In genomic region chr17:54992797-54993639, GRCh38 we compare ENCODE assay signal across 8 cellular contexts. TPM values are rescaled to one million over a fixed set of nuclear protein-coding genes. Genes with fewer than 3 reads are reported as not detected.
DNase-seq lines count a peak whose midpoint lies in the region; ATAC-seq, FAIRE-seq and TF ChIP-seq lines count a peak whose summit lies in the region.

No MANE protein-coding gene starts in this region.

- H3K36me3 ChIP-seq in astrocyte (ENCODE audit: insufficient read depth, low read length): peaks cover 3% of the 10 kb centered on the region
- H3K36me3 ChIP-seq in thoracic aorta: no peaks in the 10 kb centered on the region

- TF ChIP-seq CTCF in natural killer cell (IDR thresholded peaks at IDR 0.05) (peak; percentile 84), astrocyte (IDR thresholded peaks at IDR 0.05; ENCODE audit: insufficient read depth, low read depth, low read length) (peak; percentile 62), thoracic aorta (IDR thresholded peaks at IDR 0.05) (peak; percentile 48)

- H3K4me3 ChIP-seq in astrocyte (ENCODE audit: insufficient read depth, low read depth, low read length) (no peak overlapping the region), thoracic aorta (no peak overlapping the region)

- H3K36me3 Mint-ChIP-seq in natural killer cell (no peaks in the 10 kb centered on the region), astrocyte (ENCODE audit: low read depth, unreplicated experiment) (peaks cover 3% of the 10 kb centered on the region)
- no peaks in the 10 kb centered on the region for H3K36me3 Mint-ChIP-seq in natural killer cell treated with Interleukin-12 subunit alpha and Interleukin-12 subunit beta and Interleukin-15 and Interleukin-18, amount 100 ng/mL, for 72 hours

- H3K4me1 ChIP-seq in astrocyte (ENCODE audit: insufficient read depth, low read length) (no peaks in the 10 kb centered on the region), thoracic aorta (ENCODE audit: control insufficient read depth in 1 of 2, low read depth in 2 of 2) (no peaks in the 10 kb centered on the region)

- ATAC-seq in natural killer cell (peak; percentile 66 to 73 (median 67)), HG03175 (IDR thresholded peaks at IDR 0.05; ENCODE audit: unreplicated experiment) (peak; percentile 70), thoracic aorta (ENCODE audit: insufficient number of reproducible peaks, low FRiP score, low read depth) (no peak), HG03378 (IDR thresholded peaks at IDR 0.05; ENCODE audit: unreplicated experiment) (no peak)
- no peak for ATAC-seq in natural killer cell treated with Interleukin-12 subunit alpha and Interleukin-12 subunit beta and Interleukin-15 and Interleukin-18, amount 100 ng/mL, for 72 hours

- intact Hi-C loops in natural killer cell (cut with micrococcal nuclease): loop anchor here (1.0 to 2.0 kb wide), 4 partner anchors 303 to 521 kb away; no protein-coding TSS in a partner anchor

- H3K4me1 Mint-ChIP-seq in natural killer cell (no peaks in the 10 kb centered on the region), astrocyte (ENCODE audit: low read depth, unreplicated experiment) (no peaks in the 10 kb centered on the region)
- H3K4me1 Mint-ChIP-seq in natural killer cell treated with Interleukin-12 subunit alpha and Interleukin-12 subunit beta and Interleukin-15 and Interleukin-18, amount 100 ng/mL, for 72 hours (ENCODE audit: low read depth in 2 of 2): no peaks in the 10 kb centered on the region

- FAIRE-seq in astrocyte (lab: Jason Lieb, UNC): no peak

- H2AFZ ChIP-seq in astrocyte (ENCODE audit: low read depth, low read length): no peak overlapping the region

- H3K27ac ChIP-seq in astrocyte (ENCODE audit: low read depth, low read length) (no peak overlapping the region), thoracic aorta (no peak overlapping the region)

- peaks cover 4% of the 10 kb centered on the region for H4K20me1 ChIP-seq in astrocyte (ENCODE audit: insufficient read depth, low read length)

- no peak overlapping the region for H3K9ac ChIP-seq in astrocyte (ENCODE audit: low read length)

- no peaks in the 10 kb centered on the region for H3K79me2 ChIP-seq in astrocyte (ENCODE audit: insufficient read depth, low read length)

- no peak overlapping the region for H3K4me2 ChIP-seq in astrocyte (ENCODE audit: low read length)

- no peaks in the 10 kb centered on the region for H3K9me3 Mint-ChIP-seq in natural killer cell
- H3K9me3 Mint-ChIP-seq in natural killer cell treated with Interleukin-12 subunit alpha and Interleukin-12 subunit beta and Interleukin-15 and Interleukin-18, amount 100 ng/mL, for 72 hours: no peaks in the 10 kb centered on the region
- H3K9me3 Mint-ChIP-seq in astrocyte (ENCODE audit: unreplicated experiment): no peaks in the 10 kb centered on the region

- H3K4me3 Mint-ChIP-seq in natural killer cell: no peak overlapping the region
- no peak overlapping the region for H3K4me3 Mint-ChIP-seq in natural killer cell treated with Interleukin-12 subunit alpha and Interleukin-12 subunit beta and Interleukin-15 and Interleukin-18, amount 100 ng/mL, for 72 hours
- no peak overlapping the region for H3K4me3 Mint-ChIP-seq in astrocyte (ENCODE audit: unreplicated experiment)

- H3K9me3 ChIP-seq in astrocyte (ENCODE audit: insufficient read depth, low read depth, low read length) (no peaks in the 10 kb centered on the region), thoracic aorta (no peaks in the 10 kb centered on the region)

- no peaks in the 10 kb centered on the region for H3K27me3 ChIP-seq in astrocyte (ENCODE audit: insufficient read depth, low read length)
- no peaks in the 10 kb centered on the region for H3K27me3 ChIP-seq in thoracic aorta (replicated peaks; ENCODE audit: insufficient read depth)

- no peaks in the 10 kb centered on the region for H3K27me3 Mint-ChIP-seq in natural killer cell (ENCODE audit: low read depth in 2 of 2)
- no peaks in the 10 kb centered on the region for H3K27me3 Mint-ChIP-seq in natural killer cell treated with Interleukin-12 subunit alpha and Interleukin-12 subunit beta and Interleukin-15 and Interleukin-18, amount 100 ng/mL, for 72 hours
- no peaks in the 10 kb centered on the region for H3K27me3 Mint-ChIP-seq in astrocyte (ENCODE audit: low read depth, unreplicated experiment)

- no peak overlapping the region for H3K27ac Mint-ChIP-seq in natural killer cell
- H3K27ac Mint-ChIP-seq in natural killer cell treated with Interleukin-12 subunit alpha and Interleukin-12 subunit beta and Interleukin-15 and Interleukin-18, amount 100 ng/mL, for 72 hours: no peak overlapping the region
- H3K27ac Mint-ChIP-seq in astrocyte (ENCODE audit: unreplicated experiment): no peak overlapping the region

- no peak for DNase-seq in natural killer cell
- no peak for DNase-seq in natural killer cell treated with Interleukin-12 subunit alpha and Interleukin-12 subunit beta and Interleukin-15 and Interleukin-18, amount 100 ng/mL, for 72 hours (ENCODE audit: low spot score)
- DNase-seq in NCI-H446 (lab: John Stamatoyannopoulos, UW): peak; percentile 27 to 65
- peak; percentile 19 for DNase-seq in astrocyte (ENCODE audit: low read depth)
- DNase-seq in iPS-NIHi7 (ENCODE audit: extremely low spot score): peak; percentile 44
- DNase-seq in thoracic aorta (ENCODE audit: low spot score): no peak

RNA-seq across cellular contexts. Expression of gene STXBP4, which starts 24.5 kb away (rescaled TPM):
- total RNA-seq in natural killer cell: 10 to 100 TPM in 1 of 3 donors, 1 to 10 TPM in 2; 4.9 to 10.3 (median 7.6) TPM
- 10 to 100 TPM in 1 of 2 donors, 1 to 10 TPM in 1; 8.5 to 12.6 TPM for total RNA-seq in natural killer cell treated with Interleukin-12 subunit alpha and Interleukin-12 subunit beta and Interleukin-15 and Interleukin-18, amount 100 ng/mL, for 72 hours
- total RNA-seq in astrocyte: 11.3 and 12.6 TPM in 2 replicates
- total RNA-seq in thoracic aorta: 10 to 100 TPM; 12.7 to 31.4 TPM

RNA-seq across cellular contexts. Expression of gene COX11, which starts 24.6 kb away (rescaled TPM):
- total RNA-seq in natural killer cell (10 to 100 TPM; 20.2 to 33.7 (median 26.9) TPM), astrocyte (36.4 TPM in 2 replicates), thoracic aorta (10 to 100 TPM; 52.6 to 61.7 TPM)
- total RNA-seq in natural killer cell treated with Interleukin-12 subunit alpha and Interleukin-12 subunit beta and Interleukin-15 and Interleukin-18, amount 100 ng/mL, for 72 hours: 10 to 100 TPM; 29.1 to 31.8 TPM

Comparison
In these comparisons a context has a peak if more than half of its experiments do, and no peak if none do; other contexts are left out.
1. ATAC-seq: peak in natural killer cell (3 of 3) and HG03175 (single experiment); none in natural killer cell treated with Interleukin-12 subunit alpha and Interleukin-12 subunit beta and Interleukin-15 and Interleukin-18, amount 100 ng/mL, for 72 hours (0 of 2), thoracic aorta (single experiment) and HG03378 (single experiment).
2. DNase-seq: peak in NCI-H446 (2 of 2), astrocyte (single experiment) and iPS-NIHi7 (single experiment); none in natural killer cell (single experiment), natural killer cell treated with Interleukin-12 subunit alpha and Interleukin-12 subunit beta and Interleukin-15 and Interleukin-18, amount 100 ng/mL, for 72 hours (single experiment) and thoracic aorta (single experiment).
3. Peak in every context shown above with its lines, with median percentiles within 50 percentile points of each other: CTCF ChIP-seq.